18 cellular contexts compared by ENCODE assay signal in genomic region chr4:102807345-102807744, GRCh38. TPM values are rescaled to one million over a fixed set of nuclear protein-coding genes. Genes with fewer than 3 reads are reported as not detected.
DNase-seq lines count a peak whose midpoint lies in the region; ATAC-seq and TF ChIP-seq lines count a peak whose summit lies in the region.
"Had no signal": no experiment of that assay in that cellular context is flagged by ENCODE, and none has a peak within 500 bp of the region (broad histone marks: within the 10 kb centered on the region; RNA-seq: fewer than 3 reads in every experiment).

No MANE protein-coding gene starts in this region.

- H3K9me2 ChIP-seq in Karpas-422 (replicated peaks; ENCODE audit: insufficient read depth, low read length) = no peaks in the 10 kb centered on the region

- H3K9ac ChIP-seq in Karpas-422 (ENCODE audit: low read length) = no peak overlapping the region

- no peak overlapping the region for H2AFZ ChIP-seq in Karpas-422 (ENCODE audit: low read length)

- TF ChIP-seq CTCF in cardiac muscle cell (IDR thresholded peaks at IDR 0.05; ENCODE audit: low read depth, low read length) (no peak), heart right ventricle (IDR thresholded peaks at IDR 0.05) (no peak), Peyer's patch (IDR thresholded peaks at IDR 0.05) (no peak)

- H3K27ac Mint-ChIP-seq in activated CD8-positive, alpha-beta memory T cell treated with anti-CD3 and anti-CD28 coated beads, Interleukin-2, amount 10 ng/mL, durations not matched to agents 7 days and 5 days = no peak overlapping the region

- H3K4me1 Mint-ChIP-seq in activated CD8-positive, alpha-beta memory T cell treated with anti-CD3 and anti-CD28 coated beads, Interleukin-2, amount 10 ng/mL, durations not matched to agents 7 days and 5 days = peaks cover 51% of the 10 kb centered on the region

- H3K27ac ChIP-seq in cardiac muscle cell (peak overlapping the region; percentile 26), heart right ventricle (no peak overlapping the region), Peyer's patch (no peak overlapping the region), Karpas-422 (ENCODE audit: low read length) (no peak overlapping the region)
- peak overlapping the region; percentile 8 for H3K27ac ChIP-seq in effector memory CD4-positive, alpha-beta T cell (ENCODE audit: insufficient read depth, low read length, poor library complexity, severe bottlenecking)
- H3K27ac ChIP-seq: RWPE1, thoracic aorta had no signal

- WGBS in heart right ventricle, 2 donors = 70 to 78% methylated on average over 1 of the region's 1 CpG

- H3K27me3 Mint-ChIP-seq in activated CD8-positive, alpha-beta memory T cell treated with anti-CD3 and anti-CD28 coated beads, Interleukin-2, amount 10 ng/mL, durations not matched to agents 7 days and 5 days = no peaks in the 10 kb centered on the region
- H3K27me3 Mint-ChIP-seq: naive B cell had no signal

- H3K4me3 ChIP-seq in cardiac muscle cell = no peak overlapping the region
- no peak overlapping the region for H3K4me3 ChIP-seq in heart right ventricle
- no peak overlapping the region for H3K4me3 ChIP-seq in effector memory CD4-positive, alpha-beta T cell (ENCODE audit: insufficient read depth, low read depth, low read length, poor library complexity, severe bottlenecking)
- no peak overlapping the region for H3K4me3 ChIP-seq in Peyer's patch
- no peak overlapping the region for H3K4me3 ChIP-seq in Karpas-422 (ENCODE audit: low read length)
- H3K4me3 ChIP-seq: thoracic aorta had no signal

- H3K27me3 ChIP-seq in cardiac muscle cell (no peaks in the 10 kb centered on the region), heart right ventricle (no peaks in the 10 kb centered on the region), Peyer's patch (no peaks in the 10 kb centered on the region), Karpas-422 (ENCODE audit: low read length) (no peaks in the 10 kb centered on the region)
- no peaks in the 10 kb centered on the region for H3K27me3 ChIP-seq in effector memory CD4-positive, alpha-beta T cell (replicated peaks; ENCODE audit: control insufficient read depth, insufficient read depth, low read length, poor library complexity, severe bottlenecking)

- H3K36me3 Mint-ChIP-seq in activated CD8-positive, alpha-beta memory T cell treated with anti-CD3 and anti-CD28 coated beads, Interleukin-2, amount 10 ng/mL, durations not matched to agents 7 days and 5 days = peaks cover 63% of the 10 kb centered on the region

- ATAC-seq in heart right ventricle (no peak), HG02678 (IDR thresholded peaks at IDR 0.05; ENCODE audit: unreplicated experiment) (peak; percentile 44), HG03095 (IDR thresholded peaks at IDR 0.05; ENCODE audit: unreplicated experiment) (no peak)
- ATAC-seq in activated CD8-positive, alpha-beta memory T cell treated with anti-CD3 and anti-CD28 coated beads, Interleukin-2, amount 10 ng/mL, durations not matched to agents 7 days and 5 days = no peak

- intact Hi-C loops in heart right ventricle (cut with DNase I) = no loop called here

- peaks cover 98% of the 10 kb centered on the region for H3K79me2 ChIP-seq in Karpas-422 (ENCODE audit: low read length)

- H4K20me1 ChIP-seq in Karpas-422 (ENCODE audit: insufficient read depth, low read depth, low read length) = peaks cover 39% of the 10 kb centered on the region

- H3K4me3 Mint-ChIP-seq in activated CD8-positive, alpha-beta memory T cell treated with anti-CD3 and anti-CD28 coated beads, Interleukin-2, amount 10 ng/mL, durations not matched to agents 7 days and 5 days = no peak overlapping the region
- H3K4me3 Mint-ChIP-seq: naive B cell had no signal

- peaks cover 9% of the 10 kb centered on the region for H3K4me1 ChIP-seq in cardiac muscle cell (ENCODE audit: low read depth)
- peaks cover 2 to 70% (median 56%) of the 10 kb centered on the region in 9 donors for H3K4me1 ChIP-seq in heart right ventricle
- peaks cover 21% of the 10 kb centered on the region for H3K4me1 ChIP-seq in effector memory CD4-positive, alpha-beta T cell (ENCODE audit: control insufficient read depth, insufficient read depth, low read length, poor library complexity, severe bottlenecking)
- peaks cover 0 to 17% (median 0%) of the 10 kb centered on the region in 4 donors for H3K4me1 ChIP-seq in Peyer's patch
- H3K4me1 ChIP-seq in Karpas-422 (ENCODE audit: low read length) = peaks cover 60% of the 10 kb centered on the region

- H3K36me3 ChIP-seq in cardiac muscle cell (peaks cover 59% of the 10 kb centered on the region), heart right ventricle (peaks cover 0 to 98% (median 15%) of the 10 kb centered on the region in 9 donors), Peyer's patch (peaks cover 0 to 54% (median 0%) of the 10 kb centered on the region in 3 donors), Karpas-422 (ENCODE audit: insufficient read depth, low read length) (peaks cover 76% of the 10 kb centered on the region)
- peaks cover 50% of the 10 kb centered on the region for H3K36me3 ChIP-seq in effector memory CD4-positive, alpha-beta T cell (ENCODE audit: control insufficient read depth, insufficient read depth, low read length)

- H3K4me2 ChIP-seq in Karpas-422 (ENCODE audit: low read depth, low read length, poor library complexity, severe bottlenecking) = no peak overlapping the region

- H3K9me3 ChIP-seq in cardiac muscle cell (ENCODE audit: low read depth) (no peaks in the 10 kb centered on the region), heart right ventricle (no peaks in the 10 kb centered on the region), Peyer's patch (no peaks in the 10 kb centered on the region), Karpas-422 (ENCODE audit: low read length) (no peaks in the 10 kb centered on the region)
- H3K9me3 ChIP-seq in effector memory CD4-positive, alpha-beta T cell (ENCODE audit: control insufficient read depth, low read length) = no peaks in the 10 kb centered on the region
- H3K9me3 ChIP-seq: thoracic aorta had no signal

- DNase-seq in cardiac muscle cell (ENCODE audit: low read depth in 1 of 2, low spot score in 1 of 2) (no peak), heart right ventricle (no peak), Peyer's patch (no peak), Karpas-422 (no peak)
- no peak for DNase-seq in effector memory CD4-positive, alpha-beta T cell
- DNase-seq in activated CD8-positive, alpha-beta memory T cell treated with anti-CD3 and anti-CD28 coated beads, Interleukin-2, amount 10 ng/mL, durations not matched to agents 7 days and 5 days = no peak
- DNase-seq: activated naive CD4-positive, alpha-beta T cell treated with Interleukin-2 at 50 U/mL for 16 hours; left ventricle myocardium superior; MM.1S; naive B cell; NCI-H1930; NCI-H526 treated with DMSO at 0.1 percent for 48 hours; retina; stimulated activated CD4-positive, alpha-beta T cell treated with anti-CD3 and anti-CD28 coated beads, Interleukin-2, amount 100 ng/mL, for 24 hours had no signal

- CTCF ChIA-PET in activated CD8-positive, alpha-beta memory T cell treated with anti-CD3 and anti-CD28 coated beads, Interleukin-2, amount 10 ng/mL, durations not matched to agents 7 days and 5 days (lab: Charles Lee) = interaction anchor here (1.5 kb wide), 1 partner anchor 201 kb away, joined by 3 read pairs; no protein-coding TSS in a partner anchor

- no peak for TF ChIP-seq POLR2A in Peyer's patch (IDR thresholded peaks at IDR 0.05)

- no peaks in the 10 kb centered on the region for H3K9me3 Mint-ChIP-seq in activated CD8-positive, alpha-beta memory T cell treated with anti-CD3 and anti-CD28 coated beads, Interleukin-2, amount 10 ng/mL, durations not matched to agents 7 days and 5 days (ENCODE audit: low read depth)
- H3K9me3 Mint-ChIP-seq: naive B cell had no signal

RNA-seq across cellular contexts. Expression of gene UBE2D3, which starts 20.0 kb away (rescaled TPM):
- total RNA-seq in cardiac muscle cell = 359 and 420 TPM in 2 replicates
- 241 and 350 TPM in 2 replicates for polyA plus RNA-seq in cardiac muscle cell
- total RNA-seq in heart right ventricle = 100 to 1,000 TPM; 210 to 297 (median 250) TPM
- 100 to 1,000 TPM in 1 of 2 donors, 10 to 100 TPM in 1; 99.3 to 227 TPM for polyA plus RNA-seq in heart right ventricle
- total RNA-seq in activated CD8-positive, alpha-beta memory T cell treated with anti-CD3 and anti-CD28 coated beads, Interleukin-2, amount 10 ng/mL, durations not matched to agents 7 days and 5 days = 100 to 1,000 TPM; 357 to 421 TPM
- total RNA-seq in Peyer's patch = 100 to 1,000 TPM; 240 to 373 (median 308) TPM
- 538 and 600 TPM in 2 replicates for total RNA-seq in Karpas-422 (2014; rRNA removed; shearing (Covaris generic); ENCODE audit: low replicate concordance)

RNA-seq across cellular contexts. Expression of gene MANBA, which starts 46.6 kb away (rescaled TPM):
- total RNA-seq in cardiac muscle cell (74.5 and 82.3 TPM in 2 replicates), heart right ventricle (10 to 100 TPM; 17.9 to 47.7 (median 28.5) TPM), Peyer's patch (10 to 100 TPM; 23.3 to 54.5 (median 33.6) TPM)
- polyA plus RNA-seq in cardiac muscle cell (49.5 and 58.8 TPM in 2 replicates), heart right ventricle (10 to 100 TPM in 1 of 2 donors, 1 to 10 TPM in 1; 8.9 to 10.7 TPM)
- 10 to 100 TPM; 12.1 to 16.5 TPM for total RNA-seq in activated CD8-positive, alpha-beta memory T cell treated with anti-CD3 and anti-CD28 coated beads, Interleukin-2, amount 10 ng/mL, durations not matched to agents 7 days and 5 days
- 57.2 and 91.6 TPM in 2 replicates for total RNA-seq in Karpas-422 (2014; rRNA removed; shearing (Covaris generic); ENCODE audit: low replicate concordance)

Comparison
In these comparisons a context has a peak if more than half of its experiments do, and no peak if none do; other contexts are left out.
1. H3K27ac ChIP-seq: peak in cardiac muscle cell (single experiment) and effector memory CD4-positive, alpha-beta T cell (single experiment); none in heart right ventricle (0 of 10), Peyer's patch (0 of 4) and Karpas-422 (single experiment).